ENCODE assay signal across 28 cellular contexts in genomic region chr10:129622736-129623135, GRCh38.
A peak's percentile ranks its signal among the peaks of the same experiment; 100 is the strongest.
DNase-seq lines count a peak whose midpoint lies in the region; ATAC-seq and TF ChIP-seq lines count a peak whose summit lies in the region.
"Had no signal": no experiment of that assay in that cellular context is flagged by ENCODE, and none has a peak within 500 bp of the region (broad histone marks: within the 10 kb centered on the region; RNA-seq: fewer than 3 reads in every experiment).

No MANE protein-coding gene starts in this region.

- no peak for ATAC-seq in HG03108 (IDR thresholded peaks at IDR 0.05; ENCODE audit: unreplicated experiment)
- ATAC-seq: A549; activated CD4-positive, CD25-positive, alpha-beta regulatory T cell treated with anti-CD3 and anti-CD28 coated beads, Interleukin-2, amount 50 U/mL, for 24 hours had no signal

- no peaks in the 10 kb centered on the region for H3K36me3 ChIP-seq in CD4-positive, alpha-beta memory T cell (ENCODE audit: insufficient read depth, low read length)
- H3K36me3 ChIP-seq: cardiac muscle cell, esophagus squamous epithelium had no signal

- H3K27ac Mint-ChIP-seq in CD4-positive, alpha-beta memory T cell = no peak overlapping the region
- H3K27ac Mint-ChIP-seq: activated naive CD4-positive, alpha-beta T cell treated with anti-CD3 and anti-CD28 coated beads, Interleukin-2, amount 10 ng/mL, durations not matched to agents 7 days and 5 days; activated T-helper 1 cell treated with anti-CD3 and anti-CD28 coated beads, Interleukin-12 subunit alpha, Interleukin-12 subunit beta, Interleukin-2, Interleukin-4 antibody, amounts not matched to agents 30 ng/mL and 10 ng/mL and 1 ng/mL, durations not matched to agents 14 hours and 24 hours and 36 hours; progenitor cell of endocrine pancreas; T-helper 1 cell treated with Interleukin-12 subunit alpha and Interleukin-12 subunit beta and Interleukin-4 antibody, amounts not matched to agents 30 μg/mL and 1 μg/mL, for 36 hours had no signal

- H3K27me3 ChIP-seq in CD4-positive, alpha-beta memory T cell (ENCODE audit: insufficient read depth, low read length) = no peaks in the 10 kb centered on the region
- H3K27me3 ChIP-seq: cardiac muscle cell, esophagus squamous epithelium had no signal

- H3K4me1 Mint-ChIP-seq in CD4-positive, alpha-beta memory T cell = peaks cover 0 to 10% (median 2%) of the 10 kb centered on the region in 4 donors

- H3K27ac ChIP-seq in CD4-positive, alpha-beta memory T cell (ENCODE audit: low read depth, low read length) = no peak overlapping the region
- H3K27ac ChIP-seq: A549, cardiac muscle cell, esophagus squamous epithelium, RWPE1 had no signal

- no peaks in the 10 kb centered on the region for H3K4me1 ChIP-seq in CD4-positive, alpha-beta memory T cell (ENCODE audit: insufficient read depth, low read length)

- peaks cover 10 to 50% of the 10 kb centered on the region in 2 donors for H3K36me3 Mint-ChIP-seq in CD4-positive, alpha-beta memory T cell

- in situ Hi-C loops in ACHN (cut with HindIII; ENCODE audit: low pct_ligation_motif_present, low pct_unique_long_range_greater_than_20kb, low sequenced_read_pairs) = no loop called here

- H3K9me3 Mint-ChIP-seq in CD4-positive, alpha-beta memory T cell = peaks cover 0 to 34% (median 19%) of the 10 kb centered on the region in 8 donors

- DNase-seq in ACHN (peak; percentile 86), HT-29 (ENCODE audit: low spot score) (peak; percentile 38), choroid plexus epithelial cell (ENCODE audit: low read depth) (peak; percentile 7), non-pigmented ciliary epithelial cell (ENCODE audit: low read depth) (peak; percentile 8), germinal center (ENCODE audit: low spot score) (no peak), SW 1271 (lab: John Stamatoyannopoulos, UW) (no peak)
- no peak for DNase-seq in CD4-positive, alpha-beta memory T cell
- DNase-seq: activated CD4-positive, alpha-beta T cell treated with anti-CD3 and anti-CD28 coated beads, Interleukin-2, amount 50 U/mL, for 48 hours; activated CD8-positive, alpha-beta memory T cell treated with anti-CD3 and anti-CD28 coated beads, Interleukin-2, amount 50 U/mL, for 4 hours; activated naive CD4-positive, alpha-beta T cell treated with anti-CD3 and anti-CD28 coated beads, Interleukin-2, amount 10 ng/mL, durations not matched to agents 7 days and 5 days; amniotic stem cell; cortex of kidney; DND-41; esophagus squamous epithelium; foreskin melanocyte; KBM-7; NCI-H1436; NCI-H2081 treated with DMSO at 0.1 percent for 48 hours; NCI-H226; stimulated activated naive CD4-positive, alpha-beta T cell treated with Interleukin-2 at 50 U/mL for 16 hours had no signal

- intact Hi-C loops in CD4-positive, alpha-beta memory T cell (cut with micrococcal nuclease) = no loop called here

- no peak overlapping the region for H3K4me3 Mint-ChIP-seq in CD4-positive, alpha-beta memory T cell
- H3K4me3 Mint-ChIP-seq: activated naive CD4-positive, alpha-beta T cell treated with anti-CD3 and anti-CD28 coated beads, Interleukin-2, amount 10 ng/mL, durations not matched to agents 7 days and 5 days; activated T-helper 1 cell treated with anti-CD3 and anti-CD28 coated beads, Interleukin-12 subunit alpha, Interleukin-12 subunit beta, Interleukin-2, Interleukin-4 antibody, amounts not matched to agents 30 ng/mL and 10 ng/mL and 1 ng/mL, durations not matched to agents 14 hours and 24 hours and 36 hours; T-helper 1 cell treated with Interleukin-12 subunit alpha and Interleukin-12 subunit beta and Interleukin-4 antibody, amounts not matched to agents 30 μg/mL and 1 μg/mL, for 36 hours had no signal

- no peak for TF ChIP-seq CTCF in choroid plexus epithelial cell (conservative IDR thresholded peaks at IDR 0.05; ENCODE audit: low read depth, low read length)

- H3K9me3 ChIP-seq in CD4-positive, alpha-beta memory T cell (ENCODE audit: control insufficient read depth in 1 of 2, low read length in 2 of 2) = no peaks in the 10 kb centered on the region
- H3K9me3 ChIP-seq: A549, esophagus squamous epithelium had no signal

- H3K27me3 Mint-ChIP-seq in CD4-positive, alpha-beta memory T cell = no peaks in the 10 kb centered on the region
- H3K27me3 Mint-ChIP-seq: activated naive CD4-positive, alpha-beta T cell treated with anti-CD3 and anti-CD28 coated beads, Interleukin-2, amount 10 ng/mL, durations not matched to agents 7 days and 5 days had no signal

- POLR2A ChIA-PET in CD4-positive, alpha-beta memory T cell (lab: Charles Lee; ENCODE audit: partially characterized antibody) = no interaction called here

- CTCF ChIA-PET in CD4-positive, alpha-beta memory T cell (lab: Charles Lee; ENCODE audit: partially characterized antibody) = no interaction called here

- no peak overlapping the region for H3K4me3 ChIP-seq in choroid plexus epithelial cell (ENCODE audit: low read depth, low read length)
- no peak overlapping the region for H3K4me3 ChIP-seq in CD4-positive, alpha-beta memory T cell (ENCODE audit: low read length in 2 of 2)
- H3K4me3 ChIP-seq: A549, cardiac muscle cell, esophagus squamous epithelium had no signal

Comparison
In these comparisons a context has a peak if more than half of its experiments do, and no peak if none do; other contexts are left out.
1. DNase-seq: peak in ACHN (single experiment), HT-29 (single experiment), choroid plexus epithelial cell (single experiment) and non-pigmented ciliary epithelial cell (single experiment); none in CD4-positive, alpha-beta memory T cell (0 of 5), germinal center (single experiment) and SW 1271 (0 of 2).